Comparison of ENCODE assay signal across 12 cellular contexts in genomic region chr1:78101514-78101913, GRCh38. TPM values are rescaled to one million over a fixed set of nuclear protein-coding genes. Genes with fewer than 3 reads are reported as not detected.
DNase-seq lines count a peak whose midpoint lies in the region; ATAC-seq and TF ChIP-seq lines count a peak whose summit lies in the region.
"Had no signal": no experiment of that assay in that cellular context is flagged by ENCODE, and none has a peak within 500 bp of the region (broad histone marks: within the 10 kb centered on the region; RNA-seq: fewer than 3 reads in every experiment).

No MANE protein-coding gene starts in this region.

- no peaks in the 10 kb centered on the region for H3K27me3 ChIP-seq in IMR-90 (ENCODE audit: control insufficient read depth, insufficient read depth, low read length)
- H3K27me3 ChIP-seq in CD8-positive, alpha-beta memory T cell (ENCODE audit: insufficient read depth, low read length, poor library complexity, severe bottlenecking) = no peaks in the 10 kb centered on the region
- H3K27me3 ChIP-seq: BE2C had no signal

- no peak overlapping the region for H3K27ac Mint-ChIP-seq in CD8-positive, alpha-beta memory T cell
- H3K27ac Mint-ChIP-seq: activated naive CD8-positive, alpha-beta T cell treated with anti-CD3 and anti-CD28 coated beads, Interleukin-2, amount 10 ng/mL, durations not matched to agents 7 days and 5 days; T-helper 1 cell treated with Interleukin-12 subunit alpha and Interleukin-12 subunit beta and Interleukin-4 antibody, amounts not matched to agents 30 μg/mL and 1 μg/mL, for 36 hours had no signal

- peak overlapping the region; percentile 93; the same call in 1 of the 2 replicates for H2BK120ac ChIP-seq in IMR-90 (ENCODE audit: low read depth, low read length)

- POLR2A ChIA-PET in IMR-90 (lab: Charles Lee; ENCODE audit: unreplicated experiment) = interaction anchor here (0.6 kb wide), 1 partner anchor 214 kb away, joined by 3 read pairs; no protein-coding TSS in a partner anchor
- POLR2A ChIA-PET in HEK293T (lab: Yijun Ruan, JAX) = no interaction called here
- POLR2A ChIA-PET in CD8-positive, alpha-beta memory T cell (lab: Charles Lee) = interaction anchor here (0.5 kb wide), 1 partner anchor 473 kb away, joined by 5 read pairs; no protein-coding TSS in a partner anchor

- intact Hi-C loops in IMR-90 (cut with micrococcal nuclease) = no loop called here

- H3K14ac ChIP-seq in IMR-90 (replicated peaks; ENCODE audit: low read depth, low read length) = 0 out of 2 replicates have a peak overlapping the region, but pooled peaks have one; percentile 32

- TF ChIP-seq CTCF in IMR-90 (conservative IDR thresholded peaks at IDR 0.05; ENCODE audit: low read depth, low read length) (no peak), choroid plexus epithelial cell (conservative IDR thresholded peaks at IDR 0.05; ENCODE audit: low read depth, low read length) (no peak)

- no peak overlapping the region; the same call in 1 of the 2 replicates for H4K5ac ChIP-seq in IMR-90 (ENCODE audit: low read depth, low read length)

- H2BK5ac ChIP-seq in IMR-90 (ENCODE audit: low read depth, low read length, poor library complexity, severe bottlenecking) = peak overlapping the region; percentile 99

- H2AK5ac ChIP-seq in IMR-90 (ENCODE audit: low read depth, low read length) = no peak overlapping the region

- H3K36me3 Mint-ChIP-seq in CD8-positive, alpha-beta memory T cell = no peaks in the 10 kb centered on the region
- H3K36me3 Mint-ChIP-seq: activated naive CD8-positive, alpha-beta T cell treated with anti-CD3 and anti-CD28 coated beads, Interleukin-2, amount 10 ng/mL, durations not matched to agents 7 days and 5 days had no signal

- ATAC-seq in IMR-90 (ENCODE audit: low read depth) (peak; percentile 80), left lobe of liver (peak; percentile 87), HG03342 (IDR thresholded peaks at IDR 0.05; ENCODE audit: unreplicated experiment) (no peak)

- H3K9me3 Mint-ChIP-seq in CD8-positive, alpha-beta memory T cell = no peaks in the 10 kb centered on the region
- H3K9me3 Mint-ChIP-seq: activated naive CD8-positive, alpha-beta T cell treated with anti-CD3 and anti-CD28 coated beads, Interleukin-2, amount 10 ng/mL, durations not matched to agents 7 days and 5 days; T-helper 1 cell treated with Interleukin-12 subunit alpha and Interleukin-12 subunit beta and Interleukin-4 antibody, amounts not matched to agents 30 μg/mL and 1 μg/mL, for 36 hours had no signal

- DNase-seq in 8988T (peak; percentile 13), IMR-90 (peak; percentile 97), choroid plexus epithelial cell (ENCODE audit: low read depth) (peak; percentile 94), left lobe of liver (ENCODE audit: low spot score) (no peak), HEK293T (ENCODE audit: extremely low spot score) (no peak)
- no peak for DNase-seq in CD8-positive, alpha-beta memory T cell
- no peak for DNase-seq in activated effector memory CD4-positive, alpha-beta T cell treated with anti-CD3 and anti-CD28 coated beads, Interleukin-2, amount 50 U/mL, for 16 hours
- DNase-seq: activated naive CD8-positive, alpha-beta T cell treated with anti-CD3 and anti-CD28 coated beads, Interleukin-2, amount 10 ng/mL, durations not matched to agents 7 days and 5 days; BE2C; NCI-H187 had no signal

- no peak overlapping the region for H3K9ac ChIP-seq in IMR-90 (ENCODE audit: low read depth, low read length)

- H3K18ac ChIP-seq in IMR-90 (ENCODE audit: low read depth, low read length) = peak overlapping the region; percentile 58; the same call in 1 of the 2 replicates

- peak overlapping the region; percentile 71 for H3K56ac ChIP-seq in IMR-90 (ENCODE audit: extremely low read depth, insufficient read depth, low read length)

- peak overlapping the region; percentile 48; the same call in 1 of the 2 replicates for H4K91ac ChIP-seq in IMR-90 (ENCODE audit: insufficient read depth, low read depth, low read length)

- H3K9me1 ChIP-seq in IMR-90 (ENCODE audit: insufficient read depth, low read length) = peaks cover 3% of the 10 kb centered on the region

- peak overlapping the region; percentile 60; the same call in 1 of the 2 replicates for H2BK20ac ChIP-seq in IMR-90 (ENCODE audit: low read depth, low read length)

- peak overlapping the region; percentile 20 for H3K23ac ChIP-seq in IMR-90 (ENCODE audit: low read depth, low read length)

- no peak overlapping the region for H2AK9ac ChIP-seq in IMR-90 (replicated peaks; ENCODE audit: low read depth, low read length, poor library complexity)

- BruUV-seq in IMR-90 (replicated peaks; lab: Mats Ljungman, UMichigan) = no TSS peak

- no peak overlapping the region for H3K4me3 Mint-ChIP-seq in CD8-positive, alpha-beta memory T cell
- H3K4me3 Mint-ChIP-seq: activated naive CD8-positive, alpha-beta T cell treated with anti-CD3 and anti-CD28 coated beads, Interleukin-2, amount 10 ng/mL, durations not matched to agents 7 days and 5 days; T-helper 1 cell treated with Interleukin-12 subunit alpha and Interleukin-12 subunit beta and Interleukin-4 antibody, amounts not matched to agents 30 μg/mL and 1 μg/mL, for 36 hours had no signal

- no peak for TF ChIP-seq POLR2A in IMR-90 (IDR thresholded peaks at IDR 0.05; ENCODE audit: low read depth, low read length)

- H2BK15ac ChIP-seq in IMR-90 (ENCODE audit: low read depth, low read length) = 0 out of 3 replicates have a peak overlapping the region, but pooled peaks have one; percentile 1

- no peaks in the 10 kb centered on the region for H3K9me3 ChIP-seq in IMR-90 (ENCODE audit: control insufficient read depth, insufficient read depth, low read length)
- H3K9me3 ChIP-seq in CD8-positive, alpha-beta memory T cell (ENCODE audit: low read length) = no peaks in the 10 kb centered on the region
- H3K9me3 ChIP-seq: BE2C had no signal

- H2AFZ ChIP-seq in IMR-90 (replicated peaks; ENCODE audit: low read length, poor library complexity) = peak overlapping the region; percentile 46

- TF ChIP-seq RAD21 in IMR-90 (IDR thresholded peaks at IDR 0.05; ENCODE audit: low read length) = 0 out of 2 replicates have a peak, but pooled peaks have one; percentile 1

- peak overlapping the region; percentile 53; the same call in 1 of the 2 replicates for H3K4me2 ChIP-seq in IMR-90 (ENCODE audit: low read depth, low read length)

- H3K4me1 Mint-ChIP-seq in CD8-positive, alpha-beta memory T cell = no peaks in the 10 kb centered on the region
- H3K4me1 Mint-ChIP-seq: activated naive CD8-positive, alpha-beta T cell treated with anti-CD3 and anti-CD28 coated beads, Interleukin-2, amount 10 ng/mL, durations not matched to agents 7 days and 5 days had no signal

- no CpG with 5 or more reads among the region's 2 CpGs for WGBS in IMR-90 (ENCODE audit: extremely low coverage in 2 of 2, insufficient read length in 1 of 2), 2 experiments

- in situ Hi-C loops in IMR-90 (cut with MboI; ENCODE audit: low sequenced_read_pairs) = loop anchor here (25.0 kb wide), 2 partner anchors 289 to 514 kb away; no protein-coding TSS in a partner anchor

- dilution Hi-C loops in IMR-90 (cut with HindIII; ENCODE audit: low sequenced_read_pairs, unreplicated experiment) = no loop called here

- CTCF ChIA-PET in IMR-90 (lab: Yijun Ruan, JAX) (no interaction called here), HEK293T (lab: Yijun Ruan, JAX) (interaction anchor here (0.5 to 0.6 kb wide), 2 partner anchors 13 to 16 kb away, joined by 4 to 5 read pairs; no protein-coding TSS in a partner anchor)
- CTCF ChIA-PET in CD8-positive, alpha-beta memory T cell (lab: Charles Lee) = no interaction called here

- H3K27ac ChIP-seq in IMR-90 (ENCODE audit: insufficient read depth, low read length) = peak overlapping the region; percentile 72
- no peak overlapping the region for H3K27ac ChIP-seq in CD8-positive, alpha-beta memory T cell (ENCODE audit: low read depth, low read length)

- peaks cover 6% of the 10 kb centered on the region; the same call in 1 of the 2 replicates for H3K4me1 ChIP-seq in IMR-90 (ENCODE audit: control insufficient read depth, insufficient read depth, low read length)
- H3K4me1 ChIP-seq in CD8-positive, alpha-beta memory T cell (ENCODE audit: insufficient read depth, low read length) = no peaks in the 10 kb centered on the region
- H3K4me1 ChIP-seq: BE2C had no signal

- H3K36me3 ChIP-seq in IMR-90 (ENCODE audit: control insufficient read depth, insufficient read depth, low read length) = no peaks in the 10 kb centered on the region
- no peaks in the 10 kb centered on the region for H3K36me3 ChIP-seq in CD8-positive, alpha-beta memory T cell (ENCODE audit: insufficient read depth, low read length)
- H3K36me3 ChIP-seq: BE2C had no signal

- no peaks in the 10 kb centered on the region for H4K20me1 ChIP-seq in IMR-90 (ENCODE audit: insufficient read depth, low read length)

- peak overlapping the region; percentile 89; the same call in 1 of the 2 replicates for H3K4ac ChIP-seq in IMR-90 (ENCODE audit: low read depth, low read length)

- H4K8ac ChIP-seq in IMR-90 (ENCODE audit: low read depth in 2 of 2, low read length in 2 of 2) = peak overlapping the region; percentile 72 to 97; a peak in 3 of 4 replicates

- peaks cover 0 to 9% of the 10 kb centered on the region in 2 experiments; a peak in 1 of 4 replicates for H3K79me1 ChIP-seq in IMR-90 (ENCODE audit: low read depth in 1 of 2, low read length in 2 of 2)

- H3K4me3 ChIP-seq in IMR-90 (ENCODE audit: insufficient read depth, low read depth, low read length) (no peak overlapping the region), choroid plexus epithelial cell (ENCODE audit: low read depth, low read length) (no peak overlapping the region)
- no peak overlapping the region for H3K4me3 ChIP-seq in CD8-positive, alpha-beta memory T cell (ENCODE audit: low read length)

- H3K27me3 Mint-ChIP-seq in CD8-positive, alpha-beta memory T cell = peaks cover 4 to 25% of the 10 kb centered on the region in 2 donors

TF ChIP-seq in HEK293T, 16 proteins besides CTCF, POLR2A, EP300 and RAD21 (continues in another document):
- TF ChIP-seq ELF4 (IDR thresholded peaks at IDR 0.05) (no peak), FOXK2 (IDR thresholded peaks at IDR 0.05) (no peak), ZNF384 (IDR thresholded peaks at IDR 0.05) (no peak), ARNT (IDR thresholded peaks at IDR 0.05) (no peak), L3MBTL2 (conservative IDR thresholded peaks at IDR 0.05) (no peak), SP1 (IDR thresholded peaks at IDR 0.05) (no peak), TARDBP (IDR thresholded peaks at IDR 0.05) (no peak), HDGF (IDR thresholded peaks at IDR 0.05; ENCODE audit: borderline replicate concordance) (no peak), BHLHE40 (IDR thresholded peaks at IDR 0.05; ENCODE audit: borderline replicate concordance) (no peak), SUZ12 (IDR thresholded peaks at IDR 0.05) (no peak), NFRKB (IDR thresholded peaks at IDR 0.05) (no peak), FOXA1 (IDR thresholded peaks at IDR 0.05) (no peak)

RNA-seq across cellular contexts. Expression of gene GIPC2, which starts 55.7 kb away (rescaled TPM):
- total RNA-seq in IMR-90 (2012; rRNA removed) (0.18 and 0.28 TPM in 2 replicates), left lobe of liver (9.0 TPM)
- 0.06 and 0.07 TPM in 2 replicates for polyA plus RNA-seq in IMR-90 (2012; rRNA removed)
- 0.01 and 0.04 TPM in 2 replicates for polyA plus RNA-seq in IMR-90 (2012; cell fraction: cytosol; rRNA removed)
- polyA plus RNA-seq in IMR-90 (2012; cell fraction: nucleus; rRNA removed; ENCODE audit: low replicate concordance) = not detected in 2 replicates
- under 1 TPM; 0.24 to 0.35 TPM for total RNA-seq in CD8-positive, alpha-beta memory T cell
- 0.40 TPM for polyA plus RNA-seq in CD8-positive, alpha-beta memory T cell

Comparison
In these comparisons a context has a peak if more than half of its experiments do, and no peak if none do; other contexts are left out.
1. DNase-seq: peak in 8988T (single experiment), IMR-90 (single experiment) and choroid plexus epithelial cell (single experiment); none in left lobe of liver (single experiment), HEK293T (single experiment), CD8-positive, alpha-beta memory T cell (0 of 5) and activated effector memory CD4-positive, alpha-beta T cell treated with anti-CD3 and anti-CD28 coated beads, Interleukin-2, amount 50 U/mL, for 16 hours (single experiment).